ENCODE assay signal across 8 cellular contexts in genomic region chr18:11981633-11982366, GRCh38. TPM values are rescaled to one million over a fixed set of nuclear protein-coding genes. Genes with fewer than 3 reads are reported as not detected.
DNase-seq lines count a peak whose midpoint lies in the region; ATAC-seq and TF ChIP-seq lines count a peak whose summit lies in the region.

No MANE protein-coding gene starts in this region.

- intact Hi-C loops in activated CD8-positive, alpha-beta T cell treated with anti-CD3 and anti-CD28 coated beads for 36 hours (cut with micrococcal nuclease), result loop anchor here (5.0 kb wide), 1 partner anchor 34 kb away; no protein-coding TSS in a partner anchor

- H2AFZ ChIP-seq in fibroblast of lung (ENCODE audit: low read length), result peak overlapping the region; percentile 33

- no peaks in the 10 kb centered on the region for H3K79me2 ChIP-seq in fibroblast of lung (ENCODE audit: control insufficient read depth, insufficient read depth, low read length)

- peak overlapping the region; percentile 64 for H3K9ac ChIP-seq in fibroblast of lung (ENCODE audit: insufficient read depth, low read length)

- H3K4me2 ChIP-seq in fibroblast of lung (ENCODE audit: extremely low read depth, insufficient read depth, low read length), result peak overlapping the region; percentile 9

- H3K4me1 Mint-ChIP-seq in activated CD8-positive, alpha-beta T cell treated with anti-CD3 and anti-CD28 coated beads for 36 hours (ENCODE audit: low read depth), result peaks cover 17% of the 10 kb centered on the region
- peaks cover 54% of the 10 kb centered on the region for H3K4me1 Mint-ChIP-seq in nephron progenitor cell

- H3K4me1 ChIP-seq in fibroblast of lung (ENCODE audit: control insufficient read depth, extremely low read depth, insufficient read depth, low read length), result no peaks in the 10 kb centered on the region

- ATAC-seq in GM21737 (IDR thresholded peaks at IDR 0.05; ENCODE audit: unreplicated experiment), result peak; percentile 23
- no peak for ATAC-seq in activated CD8-positive, alpha-beta T cell treated with anti-CD3 and anti-CD28 coated beads for 36 hours

- peak overlapping the region; percentile 91 for H3K4me3 Mint-ChIP-seq in activated CD8-positive, alpha-beta T cell treated with anti-CD3 and anti-CD28 coated beads for 36 hours
- peak overlapping the region; percentile 91 for H3K4me3 Mint-ChIP-seq in nephron progenitor cell

- in situ Hi-C loops in G401 (cut with HindIII; ENCODE audit: low sequenced_read_pairs), result no loop called here

- H3K27ac Mint-ChIP-seq in activated CD8-positive, alpha-beta T cell treated with anti-CD3 and anti-CD28 coated beads for 36 hours, result peak overlapping the region; percentile 38
- peak overlapping the region; percentile 87 for H3K27ac Mint-ChIP-seq in nephron progenitor cell

- POLR2A ChIA-PET in activated CD8-positive, alpha-beta T cell treated with anti-CD3 and anti-CD28 coated beads for 36 hours (lab: Charles Lee), result interaction anchor here (0.6 to 3.7 kb wide), 5 partner anchors 13 to 95 kb away, joined by 3 to 15 read pairs (median 3); no protein-coding TSS in a partner anchor

- H3K4me3 ChIP-seq in fibroblast of lung (replicated peaks in 1 of 4; ENCODE audit: control extremely low read depth in 1 of 4, insufficient read depth in 1 of 4, low read depth in 3 of 4, low read length in 4 of 4), result peak overlapping the region; percentile 8 to 73 (median 46)

- H3K36me3 Mint-ChIP-seq in activated CD8-positive, alpha-beta T cell treated with anti-CD3 and anti-CD28 coated beads for 36 hours (ENCODE audit: low read depth), result no peaks in the 10 kb centered on the region
- peaks cover 4% of the 10 kb centered on the region for H3K36me3 Mint-ChIP-seq in nephron progenitor cell (ENCODE audit: low read depth)

- H3K9me3 ChIP-seq in fibroblast of lung (ENCODE audit: control insufficient read depth, insufficient read depth, low read depth, low read length), result no peaks in the 10 kb centered on the region

- CTCF ChIA-PET in activated CD8-positive, alpha-beta T cell treated with anti-CD3 and anti-CD28 coated beads for 36 hours (lab: Charles Lee), result interaction anchor here (2.3 to 3.9 kb wide), 2 partner anchors 14 to 44 kb away, joined by 14 to 30 read pairs; no protein-coding TSS in a partner anchor

- no peaks in the 10 kb centered on the region for H3K9me3 Mint-ChIP-seq in activated CD8-positive, alpha-beta T cell treated with anti-CD3 and anti-CD28 coated beads for 36 hours
- H3K9me3 Mint-ChIP-seq in nephron progenitor cell, result no peaks in the 10 kb centered on the region

- TF ChIP-seq CTCF in activated CD8-positive, alpha-beta T cell treated with anti-CD3 and anti-CD28 coated beads for 36 hours (IDR thresholded peaks at IDR 0.05), result no peak
- no peak for TF ChIP-seq CTCF in fibroblast of lung (conservative IDR thresholded peaks at IDR 0.05 in 1 of 2, IDR thresholded peaks at IDR 0.05 in 1 of 2; ENCODE audit: low read depth in 1 of 2, low read length in 2 of 2)
- TF ChIP-seq CTCF in nephron progenitor cell (IDR thresholded peaks at IDR 0.05), result no peak

- no peaks in the 10 kb centered on the region for H4K20me1 ChIP-seq in fibroblast of lung (ENCODE audit: control insufficient read depth, extremely low read depth, insufficient read depth, low read length)

- peak overlapping the region; percentile 24 for H3K27ac ChIP-seq in fibroblast of lung (ENCODE audit: insufficient read depth, low read length)

- no peaks in the 10 kb centered on the region for H3K36me3 ChIP-seq in fibroblast of lung (ENCODE audit: control insufficient read depth, insufficient read depth, low read length)

- DNase-seq in G401 (ENCODE audit: low spot score) (peak; percentile 8), Kasumi-1 (lab: John Stamatoyannopoulos, UW) (peak; percentile 39 to 40), fibroblast of lung (ENCODE audit: low read depth in 2 of 2) (peak; percentile 16 to 30), nephron progenitor cell (peak; percentile 63), epidermal melanocyte (ENCODE audit: insufficient read length, low spot score) (no peak), NCI-H2029 (lab: John Stamatoyannopoulos, UW) (no peak)
- peak; percentile 28 for DNase-seq in activated CD8-positive, alpha-beta T cell treated with anti-CD3 and anti-CD28 coated beads for 36 hours

- no peaks in the 10 kb centered on the region for H3K27me3 ChIP-seq in fibroblast of lung (ENCODE audit: control insufficient read depth, insufficient read depth, low read length)

- peaks cover 5% of the 10 kb centered on the region for H3K27me3 Mint-ChIP-seq in activated CD8-positive, alpha-beta T cell treated with anti-CD3 and anti-CD28 coated beads for 36 hours
- H3K27me3 Mint-ChIP-seq in nephron progenitor cell (ENCODE audit: low read depth, poor library complexity), result peaks cover 9% of the 10 kb centered on the region

RNA-seq across cellular contexts. Expression of gene IMPA2, which starts 0.5 kb away (rescaled TPM):
- 51.4 and 55.8 TPM in 2 replicates for total RNA-seq in G401 (2014; rRNA removed; shearing (Covaris generic))
- total RNA-seq in activated CD8-positive, alpha-beta T cell treated with anti-CD3 and anti-CD28 coated beads for 36 hours, result 10 to 100 TPM; 17.7 to 20.8 TPM
- total RNA-seq in fibroblast of lung, result 19.5 and 23.0 TPM in 2 replicates
- polyA plus RNA-seq in fibroblast of lung, result 3.8 and 4.4 TPM in 2 replicates
- 7.4 and 9.2 TPM in 2 replicates for polyA plus RNA-seq in fibroblast of lung (2012)
- 4.5 and 9.3 TPM in 2 replicates for polyA minus RNA-seq in fibroblast of lung (ENCODE audit: low replicate concordance)

Comparison
In these comparisons a context has a peak if more than half of its experiments do, and no peak if none do; other contexts are left out.
1. DNase-seq: peak in G401 (single experiment), Kasumi-1 (2 of 2), activated CD8-positive, alpha-beta T cell treated with anti-CD3 and anti-CD28 coated beads for 36 hours (single experiment), fibroblast of lung (2 of 2) and nephron progenitor cell (single experiment); none in epidermal melanocyte (single experiment) and NCI-H2029 (single experiment).